In the genomic region with DNA sequence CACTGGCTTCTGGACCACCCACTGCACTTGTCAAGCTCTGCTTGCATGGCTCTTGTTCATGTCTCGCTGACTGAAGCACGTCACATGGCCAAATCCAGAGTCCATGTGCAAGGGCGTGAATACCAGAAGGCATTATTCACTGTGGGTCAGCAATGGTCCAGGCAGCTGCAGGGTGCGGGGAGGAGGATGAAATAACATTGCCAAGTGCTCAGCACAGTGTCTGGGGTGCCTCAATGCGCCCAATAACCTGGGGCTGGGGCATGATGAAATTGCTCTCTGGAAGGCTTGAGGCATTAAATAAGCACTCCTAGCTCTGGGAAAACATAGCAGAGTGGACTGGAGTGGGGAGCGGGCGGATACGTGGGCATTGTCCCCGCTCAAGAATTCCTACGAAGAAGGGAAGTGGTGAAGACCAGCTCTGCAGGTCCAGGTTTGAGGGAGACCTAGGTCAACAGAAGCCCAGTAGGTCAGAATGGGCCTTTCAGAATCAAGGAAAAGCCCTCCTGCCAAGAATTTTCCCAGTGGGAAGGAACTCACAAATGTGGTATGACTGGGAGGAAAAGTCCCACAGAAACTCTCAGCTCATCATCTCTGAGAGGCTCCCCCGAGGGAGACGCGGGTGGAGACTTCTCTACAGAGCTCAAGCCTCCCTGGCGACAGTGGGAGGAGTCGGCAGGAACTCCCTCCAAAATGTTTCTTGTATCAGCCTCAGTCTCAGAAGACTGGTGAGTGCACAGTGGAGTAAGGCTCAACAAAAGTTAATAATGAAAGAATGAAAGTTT, we compare ENCODE assay signal across 12 cellular contexts. TPM values are rescaled to one million over a fixed set of nuclear protein-coding genes. Genes with fewer than 3 reads are reported as not detected.
A peak's percentile ranks its signal among the peaks of the same experiment; 100 is the strongest.
DNase-seq lines count a peak whose midpoint lies in the region; ATAC-seq and TF ChIP-seq lines count a peak whose summit lies in the region.
"Had no signal": no experiment of that assay in that cellular context is flagged by ENCODE, and none has a peak within 500 bp of the region (broad histone marks: within the 10 kb centered on the region; RNA-seq: fewer than 3 reads in every experiment).

No MANE protein-coding gene starts in this region.

- peak overlapping the region; percentile 80 for H3K4ac ChIP-seq in neuronal stem cell (ENCODE audit: low read length)

- H3K36me3 ChIP-seq in gastroesophageal sphincter: no peaks in the 10 kb centered on the region
- H3K36me3 ChIP-seq in neuronal stem cell (replicated peaks in 1 of 2; ENCODE audit: control insufficient read depth in 2 of 2, insufficient read depth in 2 of 2, low read length in 2 of 2): no peaks in the 10 kb centered on the region

- no peak overlapping the region for H3K9ac ChIP-seq in neuronal stem cell (ENCODE audit: low read depth, low read length, poor library complexity)
- H3K9ac ChIP-seq: SK-N-SH had no signal

- H3K36me3 Mint-ChIP-seq in type B pancreatic cell (no peaks in the 10 kb centered on the region), natural killer cell (no peaks in the 10 kb centered on the region)

- TF ChIP-seq POLR2A in gastroesophageal sphincter (IDR thresholded peaks at IDR 0.05): no peak

- no peaks in the 10 kb centered on the region for H3K27me3 ChIP-seq in gastroesophageal sphincter
- H3K27me3 ChIP-seq in neuronal stem cell (ENCODE audit: control insufficient read depth in 3 of 3, insufficient read depth in 3 of 3, low read depth in 1 of 3, low read length in 3 of 3): peaks cover 0 to 3% (median 0%) of the 10 kb centered on the region in 3 experiments

- H4K8ac ChIP-seq in neuronal stem cell (ENCODE audit: low read depth, low read length): no peak overlapping the region

- no peak for TF ChIP-seq CTCF in gastroesophageal sphincter (IDR thresholded peaks at IDR 0.05)
- TF ChIP-seq CTCF in type B pancreatic cell (conservative IDR thresholded peaks at IDR 0.05): no peak
- no peak for TF ChIP-seq CTCF in natural killer cell (IDR thresholded peaks at IDR 0.05)

- H2BK5ac ChIP-seq in neuronal stem cell (ENCODE audit: low read length): no peak overlapping the region

- H3K4me2 ChIP-seq in neuronal stem cell (ENCODE audit: insufficient read depth, low read length, poor library complexity, severe bottlenecking): no peak overlapping the region
- H3K4me2 ChIP-seq: SK-N-SH had no signal

- H2BK12ac ChIP-seq in neuronal stem cell (ENCODE audit: low read length): peak overlapping the region; percentile 79

- H3K4me3 Mint-ChIP-seq in type B pancreatic cell: no peak overlapping the region
- no peak overlapping the region for H3K4me3 Mint-ChIP-seq in natural killer cell

- H3K79me1 ChIP-seq in neuronal stem cell (ENCODE audit: low read depth, low read length): no peaks in the 10 kb centered on the region

- H3K4me1 ChIP-seq in gastroesophageal sphincter (peaks cover 0 to 48% (median 7%) of the 10 kb centered on the region in 3 donors), neuronal stem cell (ENCODE audit: control insufficient read depth in 2 of 2, insufficient read depth in 1 of 2, low read depth in 1 of 2, low read length in 2 of 2) (peaks cover 13 to 22% of the 10 kb centered on the region in 2 donors)
- H3K4me1 ChIP-seq: foreskin keratinocyte had no signal

- peak overlapping the region; percentile 40 for H3K23ac ChIP-seq in neuronal stem cell (ENCODE audit: low read depth, low read length, poor library complexity)

- 52 to 69% methylated on average over 6 to 11 of the region's 15 CpGs for WGBS in gastroesophageal sphincter (ENCODE audit: low coverage in 1 of 2), 2 donors
- WGBS in neuronal stem cell (ENCODE audit: extremely low coverage in 2 of 2, insufficient read length in 2 of 2, insufficient replicate concordance in 1 of 2), 2 donors: no CpG with 5 or more reads among the region's 15 CpGs

- peak overlapping the region; percentile 84 for H2BK120ac ChIP-seq in neuronal stem cell (ENCODE audit: low read depth, low read length)

- no peak for TF ChIP-seq EP300 in gastroesophageal sphincter (IDR thresholded peaks at IDR 0.05)

- DNase-seq in neuronal stem cell (ENCODE audit: low spot score) (no peak), type B pancreatic cell (ENCODE audit: extremely low spot score, unreplicated experiment) (peak; percentile 20), NOMO-1 (lab: John Stamatoyannopoulos, UW; ENCODE audit: unreplicated experiment in 2 of 2) (no peak), T1000 (lab: John Stamatoyannopoulos, UW) (no peak), natural killer cell (no peak)
- no peak for DNase-seq in stimulated activated naive CD8-positive, alpha-beta T cell treated with anti-CD3 and anti-CD28 coated beads, Interleukin-15, Interleukin-2, amounts not matched to agents 100 U/mL and 50 U/mL, for 24 hours
- DNase-seq: activated CD8-positive, alpha-beta memory T cell treated with anti-CD3 and anti-CD28 coated beads for 24 hours; foreskin keratinocyte; NCI-H524; SK-N-SH had no signal

- H3K27me3 Mint-ChIP-seq in type B pancreatic cell: peaks cover 13% of the 10 kb centered on the region
- H3K27me3 Mint-ChIP-seq in natural killer cell (ENCODE audit: low read depth in 2 of 2): peaks cover 9 to 38% of the 10 kb centered on the region in 2 donors

- H3K9me3 Mint-ChIP-seq in type B pancreatic cell: no peaks in the 10 kb centered on the region
- H3K9me3 Mint-ChIP-seq in natural killer cell: no peaks in the 10 kb centered on the region

- H3K27ac ChIP-seq in angular gyrus (ENCODE audit: low read depth, low read length): peak overlapping the region; percentile 78
- peak overlapping the region in 3 of 4 donors; percentile 15 to 33 (median 30) for H3K27ac ChIP-seq in gastroesophageal sphincter
- H3K27ac ChIP-seq in neuronal stem cell (replicated peaks; ENCODE audit: low read length): no peak overlapping the region
- H3K27ac ChIP-seq: foreskin keratinocyte had no signal

- no peaks in the 10 kb centered on the region for H3K9me3 ChIP-seq in gastroesophageal sphincter
- no peaks in the 10 kb centered on the region for H3K9me3 ChIP-seq in neuronal stem cell (replicated peaks in 1 of 2; ENCODE audit: control insufficient read depth in 2 of 2, insufficient read depth in 1 of 2, low read depth in 1 of 2, low read length in 2 of 2)
- H3K9me3 ChIP-seq: SK-N-SH had no signal

- H3K27ac Mint-ChIP-seq in type B pancreatic cell: no peak overlapping the region
- H3K27ac Mint-ChIP-seq in natural killer cell: no peak overlapping the region

- H2AFZ ChIP-seq in neuronal stem cell (ENCODE audit: low read length): no peak overlapping the region

- H3K4me3 ChIP-seq in gastroesophageal sphincter (no peak overlapping the region), neuronal stem cell (ENCODE audit: low read length in 2 of 2) (peak overlapping the region in 1 of 2 donors; percentile 62)

- no peak for ATAC-seq in gastroesophageal sphincter
- ATAC-seq in stimulated activated naive CD8-positive, alpha-beta T cell treated with anti-CD3 and anti-CD28 coated beads, Interleukin-15, Interleukin-2, amounts not matched to agents 100 U/mL and 50 U/mL, for 24 hours: no peak
- ATAC-seq in natural killer cell: no peak
- ATAC-seq: foreskin keratinocyte had no signal

- H2BK15ac ChIP-seq in neuronal stem cell (ENCODE audit: low read length): peak overlapping the region; percentile 60

- intact Hi-C loops in natural killer cell (cut with micrococcal nuclease): no loop called here

- H4K91ac ChIP-seq in neuronal stem cell (ENCODE audit: low read depth, low read length, poor library complexity): no peak overlapping the region

- peaks cover 9% of the 10 kb centered on the region for H3K4me1 Mint-ChIP-seq in type B pancreatic cell (ENCODE audit: unreplicated experiment)
- no peaks in the 10 kb centered on the region for H3K4me1 Mint-ChIP-seq in natural killer cell

- H3K18ac ChIP-seq in neuronal stem cell (ENCODE audit: low read length): peak overlapping the region; percentile 82

- peak overlapping the region; percentile 15 for H2AK5ac ChIP-seq in neuronal stem cell (ENCODE audit: low read depth, low read length)

- H3K14ac ChIP-seq in neuronal stem cell (ENCODE audit: low read length): no peak overlapping the region

RNA-seq across cellular contexts. Expression of a gene that starts 15.3 kb away (rescaled TPM):
- total RNA-seq in gastroesophageal sphincter (not detected), type B pancreatic cell (ENCODE audit: low replicate concordance) (not detected in 2 replicates), natural killer cell (not detected)
- not detected for polyA plus RNA-seq in neuronal stem cell (2013, experiment 1 of 2)
- not detected for polyA plus RNA-seq in neuronal stem cell (2013, experiment 2 of 2)
- total RNA-seq: foreskin keratinocyte had no signal
- polyA plus RNA-seq: foreskin keratinocyte, SK-N-SH had no signal

RNA-seq across cellular contexts. Expression of a gene that starts 33.6 kb away (rescaled TPM):
- total RNA-seq in gastroesophageal sphincter (10 to 100 TPM in 3 of 4 donors, 1 to 10 TPM in 1; 4.5 to 26.3 (median 17.3) TPM), type B pancreatic cell (ENCODE audit: low replicate concordance) (14.2 and 17.9 TPM in 2 replicates), natural killer cell (10 to 100 TPM; 16.3 to 32.1 (median 31.9) TPM)
- polyA plus RNA-seq in neuronal stem cell (2013, experiment 1 of 2): 3.2 TPM
- 3.4 TPM for polyA plus RNA-seq in neuronal stem cell (2013, experiment 2 of 2)
